Comparison of ENCODE assay signal across 20 cellular contexts in the genomic region with DNA sequence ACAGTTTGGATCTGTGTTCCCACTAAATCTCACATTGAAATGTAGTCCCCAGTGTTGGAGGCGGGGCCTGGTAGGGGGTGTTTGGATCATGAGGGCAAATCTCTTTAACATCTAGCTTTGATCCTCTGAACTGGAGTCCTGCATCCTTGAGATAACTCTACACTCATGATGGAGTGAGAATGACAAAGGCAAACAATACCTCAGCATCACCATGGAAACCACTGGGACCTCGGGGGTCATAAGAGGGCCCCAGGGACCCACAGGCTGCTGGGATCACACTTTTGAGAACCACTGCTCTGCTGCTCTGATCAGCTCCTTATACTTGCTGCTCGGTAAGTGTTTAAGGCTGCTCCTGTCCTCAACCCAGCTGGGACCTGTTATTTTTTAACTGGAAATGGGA. TPM values are rescaled to one million over a fixed set of nuclear protein-coding genes. Genes with fewer than 3 reads are reported as not detected.
A peak's percentile ranks its signal among the peaks of the same experiment; 100 is the strongest.
DNase-seq lines count a peak whose midpoint lies in the region; ATAC-seq and TF ChIP-seq lines count a peak whose summit lies in the region.
"Had no signal": no experiment of that assay in that cellular context is flagged by ENCODE, and none has a peak within 500 bp of the region (broad histone marks: within the 10 kb centered on the region; RNA-seq: fewer than 3 reads in every experiment).

No MANE protein-coding gene starts in this region.

- no peak overlapping the region for H3K27ac ChIP-seq in suprapubic skin
- H3K27ac ChIP-seq: 22Rv1, A549, BLaER1 had no signal

- no peak overlapping the region for H3K4me3 ChIP-seq in suprapubic skin
- H3K4me3 ChIP-seq: A549, BLaER1 had no signal

- TF ChIP-seq EP300 in suprapubic skin (IDR thresholded peaks at IDR 0.05), result no peak

- no peaks in the 10 kb centered on the region for H3K36me3 ChIP-seq in suprapubic skin
- H3K36me3 ChIP-seq: BLaER1 had no signal

- peaks cover 1% of the 10 kb centered on the region for H3K4me1 Mint-ChIP-seq in activated T-cell treated with anti-CD3 and anti-CD28 coated beads, Interleukin-2, amount 50 U/mL, for 24 hours (ENCODE audit: low read depth)
- H3K4me1 Mint-ChIP-seq: CD14-positive monocyte had no signal

- DNase-seq in NCI-H1436 (lab: John Stamatoyannopoulos, UW), result peak; percentile 4
- DNase-seq in NCI-H1436 treated with DMSO at 0.1 percent for 48 hours (lab: John Stamatoyannopoulos, UW), result no peak
- DNase-seq in activated T-cell treated with anti-CD3 and anti-CD28 coated beads, Interleukin-2, amount 50 U/mL, for 24 hours, result peak; percentile 2
- DNase-seq in activated T-cell treated with anti-CD3 and anti-CD28 coated beads, Interleukin-2, amount 50 U/mL, for 48 hours, result no peak
- peak; percentile 32 for DNase-seq in posterior vena cava (ENCODE audit: low spot score)
- peak; percentile 5 to 38 for DNase-seq in suprapubic skin (ENCODE audit: low spot score in 2 of 2)
- DNase-seq in islet precursor cell, result no peak
- DNase-seq: AML-193; CD4-positive, alpha-beta memory T cell; DMS153; DMS79; GDM1; GOT3; H7 had no signal

- no peak for TF ChIP-seq POLR2A in suprapubic skin (IDR thresholded peaks at IDR 0.05)

- WGBS in suprapubic skin, result 88% methylated on average over 3 of the region's 3 CpGs

- TF ChIP-seq CTCF in suprapubic skin (IDR thresholded peaks at IDR 0.05), result no peak

- H3K4me3 Mint-ChIP-seq in activated T-cell treated with anti-CD3 and anti-CD28 coated beads, Interleukin-2, amount 50 U/mL, for 24 hours, result no peak overlapping the region
- H3K4me3 Mint-ChIP-seq: CD14-positive monocyte; CD4-positive, alpha-beta memory T cell had no signal

- no peak overlapping the region for H3K27ac Mint-ChIP-seq in activated T-cell treated with anti-CD3 and anti-CD28 coated beads, Interleukin-2, amount 50 U/mL, for 24 hours
- H3K27ac Mint-ChIP-seq: CD4-positive, alpha-beta memory T cell had no signal

- peaks cover 10% of the 10 kb centered on the region for H3K9me3 ChIP-seq in suprapubic skin

- no peaks in the 10 kb centered on the region for H3K4me1 ChIP-seq in suprapubic skin
- H3K4me1 ChIP-seq: A549, BLaER1 had no signal

- H3K27me3 Mint-ChIP-seq in activated T-cell treated with anti-CD3 and anti-CD28 coated beads, Interleukin-2, amount 50 U/mL, for 24 hours, result no peaks in the 10 kb centered on the region
- H3K27me3 Mint-ChIP-seq: CD4-positive, alpha-beta memory T cell had no signal

- no peak for ATAC-seq in GM19035 (IDR thresholded peaks at IDR 0.05; ENCODE audit: unreplicated experiment)
- ATAC-seq: A549, HepG2 had no signal

- peaks cover 19% of the 10 kb centered on the region for H3K36me3 Mint-ChIP-seq in activated T-cell treated with anti-CD3 and anti-CD28 coated beads, Interleukin-2, amount 50 U/mL, for 24 hours (ENCODE audit: low read depth)
- H3K36me3 Mint-ChIP-seq: CD14-positive monocyte had no signal

- peaks cover 10% of the 10 kb centered on the region for H3K9me3 Mint-ChIP-seq in activated T-cell treated with anti-CD3 and anti-CD28 coated beads, Interleukin-2, amount 50 U/mL, for 24 hours

- no peaks in the 10 kb centered on the region for H3K27me3 ChIP-seq in suprapubic skin
- H3K27me3 ChIP-seq: BLaER1 had no signal

- intact Hi-C loops in posterior vena cava (cut with DNase I), result no loop called here

RNA-seq across cellular contexts. Expression of gene OBSCN, which starts 13.4 kb away (rescaled TPM):
- total RNA-seq in posterior vena cava (1 to 10 TPM; 3.5 to 6.3 TPM), suprapubic skin (10 to 100 TPM; 15.0 to 46.6 (median 34.4) TPM)

RNA-seq across cellular contexts. Expression of gene IBA57, which starts 28.8 kb away (rescaled TPM):
- total RNA-seq in posterior vena cava (1 to 10 TPM; 7.4 to 7.8 TPM), suprapubic skin (10 to 100 TPM in 2 of 4 donors, 1 to 10 TPM in 2; 9.2 to 22.4 (median 12.4) TPM)

RNA-seq across cellular contexts. Expression of gene GJC2, which starts 44.7 kb away (rescaled TPM):
- total RNA-seq in posterior vena cava (1 to 10 TPM; 6.9 to 8.2 TPM), suprapubic skin (1 to 10 TPM; 2.5 to 3.6 (median 3.0) TPM)

RNA-seq across cellular contexts. Expression of gene GUK1, which starts 54.4 kb away (rescaled TPM):
- total RNA-seq in posterior vena cava (100 to 1,000 TPM; 220 to 234 TPM), suprapubic skin (100 to 1,000 TPM; 384 to 510 (median 421) TPM)

Comparison
In these comparisons a context has a peak if more than half of its experiments do, and no peak if none do; other contexts are left out.
1. DNase-seq: peak in NCI-H1436 (single experiment), activated T-cell treated with anti-CD3 and anti-CD28 coated beads, Interleukin-2, amount 50 U/mL, for 24 hours (single experiment), posterior vena cava (single experiment) and suprapubic skin (2 of 2); none in NCI-H1436 treated with DMSO at 0.1 percent for 48 hours (single experiment), activated T-cell treated with anti-CD3 and anti-CD28 coated beads, Interleukin-2, amount 50 U/mL, for 48 hours (0 of 2) and islet precursor cell (single experiment).